ENCODE assay signal across 22 cellular contexts in the genomic region with DNA sequence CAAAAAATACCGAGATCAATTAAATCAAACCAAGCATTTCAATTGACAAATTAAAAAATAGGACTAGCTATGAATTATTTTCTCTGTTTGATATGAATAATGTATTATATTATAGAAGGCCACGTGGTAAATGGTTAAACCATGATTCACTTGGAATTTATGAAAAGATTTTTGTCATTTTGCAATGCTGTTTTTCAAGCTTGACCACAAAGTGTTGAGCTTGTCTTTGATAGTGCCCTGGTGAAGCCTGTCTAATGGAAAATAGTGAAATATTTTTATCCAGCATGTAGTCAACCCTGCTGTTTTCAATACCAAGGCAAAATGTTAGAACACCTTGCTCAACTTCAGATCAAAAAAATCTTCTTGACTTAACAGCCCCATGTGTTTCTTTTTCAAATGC.
DNase-seq lines count a peak whose midpoint lies in the region; ATAC-seq and TF ChIP-seq lines count a peak whose summit lies in the region.
"Had no signal": no experiment of that assay in that cellular context is flagged by ENCODE, and none has a peak within 500 bp of the region (broad histone marks: within the 10 kb centered on the region; RNA-seq: fewer than 3 reads in every experiment).

No MANE protein-coding gene starts in this region.

- DNase-seq in HS-5 (ENCODE audit: low read depth), result peak; percentile 61
- DNase-seq in astrocyte of the hippocampus (ENCODE audit: low read depth, low spot score), result peak; percentile 18
- peak; percentile 70 for DNase-seq in fibroblast of the aortic adventitia (ENCODE audit: low read depth)
- no peak for DNase-seq in NCI-H774 (lab: John Stamatoyannopoulos, UW)
- no peak for DNase-seq in stimulated activated CD4-positive, alpha-beta T cell treated with anti-CD3 and anti-CD28 coated beads, Interleukin-1b, Interleukin-23, amount 100 ng/mL, for 48 hours
- DNase-seq: activated CD4-positive, alpha-beta T cell treated with anti-CD3 and anti-CD28 coated beads, Interleukin-2, amount 50 U/mL, for 48 hours; activated naive CD4-positive, alpha-beta T cell; activated T-cell treated with anti-CD3 and anti-CD28 coated beads for 4 hours; cortex of kidney; left lung; NCI-H146; NCI-H2171 treated with DMSO at 0.1 percent for 48 hours; stimulated activated naive CD4-positive, alpha-beta T cell treated with Interleukin-2 at 50 U/mL for 16 hours; T-helper 2 cell; transverse colon had no signal

- H3K4me2 ChIP-seq in skeletal muscle satellite cell (ENCODE audit: low read length), result peak overlapping the region; percentile 72
- H3K4me2 ChIP-seq: BLaER1, neural progenitor cell had no signal

- no peaks in the 10 kb centered on the region for H3K27me3 ChIP-seq in skeletal muscle satellite cell (ENCODE audit: control insufficient read depth, insufficient read depth, low read length)
- H3K27me3 ChIP-seq: BLaER1, gastroesophageal sphincter, left lung, neural progenitor cell, SJSA1, transverse colon had no signal

- H3K4me3 ChIP-seq in fibroblast of the aortic adventitia (ENCODE audit: low read depth, low read length) (no peak overlapping the region), skeletal muscle satellite cell (ENCODE audit: low read length) (peak overlapping the region; percentile 50)
- H3K4me3 ChIP-seq: BLaER1, gastroesophageal sphincter, left lung, neural progenitor cell, SJSA1, transverse colon had no signal

- H3K9ac ChIP-seq in skeletal muscle satellite cell (ENCODE audit: low read depth, low read length), result peak overlapping the region; percentile 57
- H3K9ac ChIP-seq: BLaER1, neural progenitor cell had no signal

- ATAC-seq in GM19452 (IDR thresholded peaks at IDR 0.05; ENCODE audit: unreplicated experiment), result no peak
- ATAC-seq: gastroesophageal sphincter, HCT116, left lung had no signal

- no peaks in the 10 kb centered on the region for H3K36me3 ChIP-seq in skeletal muscle satellite cell (ENCODE audit: insufficient read depth, low read length)
- H3K36me3 ChIP-seq: BLaER1, gastroesophageal sphincter, left lung, neural progenitor cell, SJSA1, transverse colon had no signal

- H3K9me3 ChIP-seq in skeletal muscle satellite cell (replicated peaks; ENCODE audit: low read length), result no peaks in the 10 kb centered on the region
- H3K9me3 ChIP-seq: BLaER1 had no signal

- peaks cover 27% of the 10 kb centered on the region for H3K4me1 ChIP-seq in skeletal muscle satellite cell (ENCODE audit: control insufficient read depth, insufficient read depth, low read length)
- H3K4me1 ChIP-seq: BLaER1, gastroesophageal sphincter, left lung, neural progenitor cell, SJSA1, transverse colon had no signal

- TF ChIP-seq CTCF in fibroblast of the aortic adventitia (IDR thresholded peaks at IDR 0.05; ENCODE audit: insufficient read depth, low read length), result no peak

Comparison
In these comparisons a context has a peak if more than half of its experiments do, and no peak if none do; other contexts are left out.
1. DNase-seq: peak in HS-5 (single experiment), astrocyte of the hippocampus (single experiment) and fibroblast of the aortic adventitia (single experiment); none in NCI-H774 (single experiment) and stimulated activated CD4-positive, alpha-beta T cell treated with anti-CD3 and anti-CD28 coated beads, Interleukin-1b, Interleukin-23, amount 100 ng/mL, for 48 hours (single experiment).